14 cellular contexts compared by ENCODE assay signal in genomic region chr1:80640978-80641377, GRCh38.
DNase-seq lines count a peak whose midpoint lies in the region; ATAC-seq and TF ChIP-seq lines count a peak whose summit lies in the region.
"Had no signal": no experiment of that assay in that cellular context is flagged by ENCODE, and none has a peak within 500 bp of the region (broad histone marks: within the 10 kb centered on the region; RNA-seq: fewer than 3 reads in every experiment).

No MANE protein-coding gene starts in this region.

- peak overlapping the region; percentile 53 for H3K4me3 ChIP-seq in DOHH2 (ENCODE audit: low read length)
- H3K4me3 ChIP-seq in effector memory CD4-positive, alpha-beta T cell (ENCODE audit: insufficient read depth, low read depth, low read length, poor library complexity, severe bottlenecking), result no peak overlapping the region
- H3K4me3 ChIP-seq: A549, body of pancreas, gastroesophageal sphincter had no signal

- H3F3A ChIP-seq in DOHH2 (ENCODE audit: control insufficient read depth, insufficient read depth), result peaks cover 3% of the 10 kb centered on the region; the same call in 1 of the 2 replicates

- peak overlapping the region; percentile 65 for H3K4me2 ChIP-seq in DOHH2 (ENCODE audit: low read length)
- H3K4me2 ChIP-seq: A549 had no signal

- H3K4me1 ChIP-seq in DOHH2 (ENCODE audit: control insufficient read depth, low read length), result peaks cover 42% of the 10 kb centered on the region
- H3K4me1 ChIP-seq in effector memory CD4-positive, alpha-beta T cell (ENCODE audit: control insufficient read depth, insufficient read depth, low read length, poor library complexity, severe bottlenecking), result no peaks in the 10 kb centered on the region
- H3K4me1 ChIP-seq: A549, body of pancreas had no signal

- H3K27me3 ChIP-seq in DOHH2 (ENCODE audit: control insufficient read depth, low read length), result no peaks in the 10 kb centered on the region
- no peaks in the 10 kb centered on the region for H3K27me3 ChIP-seq in effector memory CD4-positive, alpha-beta T cell (replicated peaks; ENCODE audit: control insufficient read depth, insufficient read depth, low read length, poor library complexity, severe bottlenecking)
- H3K27me3 ChIP-seq: body of pancreas, gastroesophageal sphincter had no signal

- TF ChIP-seq CTCF in DOHH2 (IDR thresholded peaks at IDR 0.05; ENCODE audit: low read depth, low read length, poor library complexity, severe bottlenecking), result no peak

- peak overlapping the region; percentile 73; the same call in 1 of the 2 replicates for H3K27ac ChIP-seq in DOHH2 (ENCODE audit: low read depth, low read length)
- H3K27ac ChIP-seq in effector memory CD4-positive, alpha-beta T cell (ENCODE audit: insufficient read depth, low read length, poor library complexity, severe bottlenecking), result no peak overlapping the region
- H3K27ac ChIP-seq: A549, body of pancreas, gastroesophageal sphincter had no signal

- H3K9me3 ChIP-seq in DOHH2 (ENCODE audit: control insufficient read depth, insufficient read depth, low read length), result no peaks in the 10 kb centered on the region
- H3K9me3 ChIP-seq in effector memory CD4-positive, alpha-beta T cell (ENCODE audit: control insufficient read depth, low read length), result peaks cover 5% of the 10 kb centered on the region
- H3K9me3 ChIP-seq: A549, body of pancreas, gastroesophageal sphincter had no signal

- no peaks in the 10 kb centered on the region for H4K20me1 ChIP-seq in DOHH2 (ENCODE audit: control insufficient read depth, insufficient read depth, low read depth, low read length)

- no peaks in the 10 kb centered on the region for H3K9me2 ChIP-seq in DOHH2 (replicated peaks; ENCODE audit: control insufficient read depth, low read length)

- ATAC-seq in GM19397 (IDR thresholded peaks at IDR 0.05; ENCODE audit: unreplicated experiment), result peak; percentile 41
- peak; percentile 42 for ATAC-seq in HG02840 (IDR thresholded peaks at IDR 0.05; ENCODE audit: low FRiP score, unreplicated experiment)
- peak; percentile 43 for ATAC-seq in HG03521 (IDR thresholded peaks at IDR 0.05; ENCODE audit: unreplicated experiment)
- ATAC-seq: A549, body of pancreas, gastroesophageal sphincter, left cardiac atrium had no signal

- H3K36me3 ChIP-seq in DOHH2 (ENCODE audit: control insufficient read depth, low read length), result no peaks in the 10 kb centered on the region
- no peaks in the 10 kb centered on the region for H3K36me3 ChIP-seq in effector memory CD4-positive, alpha-beta T cell (ENCODE audit: control insufficient read depth, insufficient read depth, low read length)
- H3K36me3 ChIP-seq: gastroesophageal sphincter had no signal

- no peak for DNase-seq in stimulated activated CD4-positive, alpha-beta T cell treated with anti-CD3 and anti-CD28 coated beads, Interleukin-12 subunit alpha, Interleukin-12 subunit beta, amount 100 ng/mL, for 4 hours
- DNase-seq in GM19240 (ENCODE audit: insufficient read length, low spot score), result no peak
- no peak for DNase-seq in effector memory CD4-positive, alpha-beta T cell
- DNase-seq in globus pallidus (ENCODE audit: low spot score), result no peak
- DNase-seq: activated CD4-positive, alpha-beta T cell treated with anti-CD3 and anti-CD28 coated beads for 48 hours; body of pancreas; effector CD4-positive, alpha-beta T cell; left cardiac atrium had no signal

- no peaks in the 10 kb centered on the region for H3K79me2 ChIP-seq in DOHH2 (ENCODE audit: control insufficient read depth, low read length)
